Comparison of ENCODE assay signal across 9 cellular contexts in genomic region chr1:15696956-15697521, GRCh38. TPM values are rescaled to one million over a fixed set of nuclear protein-coding genes. Genes with fewer than 3 reads are reported as not detected.
A peak's percentile ranks its signal among the peaks of the same experiment; 100 is the strongest.
DNase-seq lines count a peak whose midpoint lies in the region; ATAC-seq and TF ChIP-seq lines count a peak whose summit lies in the region.
"Had no signal": no experiment of that assay in that cellular context is flagged by ENCODE, and none has a peak within 500 bp of the region (broad histone marks: within the 10 kb centered on the region; RNA-seq: fewer than 3 reads in every experiment).

No MANE protein-coding gene starts in this region.

- no peaks in the 10 kb centered on the region for H3K27me3 Mint-ChIP-seq in activated naive CD8-positive, alpha-beta T cell treated with anti-CD3 and anti-CD28 coated beads for 36 hours
- no peaks in the 10 kb centered on the region for H3K27me3 Mint-ChIP-seq in naive B cell

- H3K27ac Mint-ChIP-seq in activated naive CD8-positive, alpha-beta T cell treated with anti-CD3 and anti-CD28 coated beads for 36 hours: peak overlapping the region; percentile 98
- H3K27ac Mint-ChIP-seq in naive B cell: peak overlapping the region; percentile 72 to 99 (median 96)

- ATAC-seq in GM21737 (IDR thresholded peaks at IDR 0.05; ENCODE audit: unreplicated experiment) (peak; percentile 91), naive B cell (ENCODE audit: low read depth in 2 of 2) (peak; percentile 94)

- peaks cover 17% of the 10 kb centered on the region for H3K36me3 Mint-ChIP-seq in activated naive CD8-positive, alpha-beta T cell treated with anti-CD3 and anti-CD28 coated beads for 36 hours
- no peaks in the 10 kb centered on the region for H3K36me3 Mint-ChIP-seq in naive B cell

- no peaks in the 10 kb centered on the region for H3K9me3 Mint-ChIP-seq in activated naive CD8-positive, alpha-beta T cell treated with anti-CD3 and anti-CD28 coated beads for 36 hours
- H3K9me3 Mint-ChIP-seq in naive B cell: no peaks in the 10 kb centered on the region

- peak overlapping the region; percentile 76 for H3K4me3 Mint-ChIP-seq in activated naive CD8-positive, alpha-beta T cell treated with anti-CD3 and anti-CD28 coated beads for 36 hours
- H3K4me3 Mint-ChIP-seq in naive B cell: peak overlapping the region; percentile 79 to 92 (median 86)

- peaks cover 32% of the 10 kb centered on the region for H3K4me1 Mint-ChIP-seq in activated naive CD8-positive, alpha-beta T cell treated with anti-CD3 and anti-CD28 coated beads for 36 hours
- peaks cover 42 to 75% (median 52%) of the 10 kb centered on the region in 3 donors for H3K4me1 Mint-ChIP-seq in naive B cell

- TF ChIP-seq POLR2A in GM15510 (IDR thresholded peaks at IDR 0.05; ENCODE audit: borderline replicate concordance, extremely low read depth, insufficient read length): peak; percentile 36

- DNase-seq in MV-4-11 (lab: John Stamatoyannopoulos, UW) (peak; percentile 93), naive B cell (peak; percentile 86), LoVo (ENCODE audit: low spot score) (no peak), NCI-H1105 treated with DMSO at 0.1 percent for 48 hours (lab: John Stamatoyannopoulos, UW) (no peak), dedifferentiated amniotic fluid mesenchymal stem cell (ENCODE audit: extremely low spot score) (no peak)
- DNase-seq in activated naive CD8-positive, alpha-beta T cell treated with anti-CD3 and anti-CD28 coated beads for 36 hours: peak; percentile 53

RNA-seq across cellular contexts. Expression of gene PLEKHM2, which starts 12.9 kb away (rescaled TPM):
- 10 to 100 TPM; 45.4 to 50.6 TPM for total RNA-seq in activated naive CD8-positive, alpha-beta T cell treated with anti-CD3 and anti-CD28 coated beads for 36 hours
- polyA plus RNA-seq in naive B cell (ENCODE audit: low read depth in 6 of 6): 10 to 100 TPM in 3 of 6 donors, 1 to 10 TPM in 3; 1.9 to 13.7 (median 8.9) TPM

RNA-seq across cellular contexts. Expression of gene SLC25A34, which starts 39.0 kb away (rescaled TPM):
- total RNA-seq in activated naive CD8-positive, alpha-beta T cell treated with anti-CD3 and anti-CD28 coated beads for 36 hours: under 1 TPM; 0.76 to 0.94 TPM
- polyA plus RNA-seq in naive B cell (ENCODE audit: low read depth in 6 of 6): 1 to 10 TPM in 1 of 6 donors, under 1 TPM in 1, not detected in 4; 0.73 to 1.3 TPM

RNA-seq across cellular contexts. Expression of gene TMEM82, which starts 45.3 kb away (rescaled TPM):
- not detected for total RNA-seq in activated naive CD8-positive, alpha-beta T cell treated with anti-CD3 and anti-CD28 coated beads for 36 hours
- not detected for polyA plus RNA-seq in naive B cell (ENCODE audit: low read depth in 6 of 6)
- total RNA-seq: epithelial cell of proximal tubule had no signal

Comparison
In these comparisons a context has a peak if more than half of its experiments do, and no peak if none do; other contexts are left out.
1. DNase-seq: peak in MV-4-11 (single experiment), activated naive CD8-positive, alpha-beta T cell treated with anti-CD3 and anti-CD28 coated beads for 36 hours (single experiment) and naive B cell (single experiment); none in LoVo (single experiment), NCI-H1105 treated with DMSO at 0.1 percent for 48 hours (single experiment) and dedifferentiated amniotic fluid mesenchymal stem cell (single experiment).